In the genomic region with DNA sequence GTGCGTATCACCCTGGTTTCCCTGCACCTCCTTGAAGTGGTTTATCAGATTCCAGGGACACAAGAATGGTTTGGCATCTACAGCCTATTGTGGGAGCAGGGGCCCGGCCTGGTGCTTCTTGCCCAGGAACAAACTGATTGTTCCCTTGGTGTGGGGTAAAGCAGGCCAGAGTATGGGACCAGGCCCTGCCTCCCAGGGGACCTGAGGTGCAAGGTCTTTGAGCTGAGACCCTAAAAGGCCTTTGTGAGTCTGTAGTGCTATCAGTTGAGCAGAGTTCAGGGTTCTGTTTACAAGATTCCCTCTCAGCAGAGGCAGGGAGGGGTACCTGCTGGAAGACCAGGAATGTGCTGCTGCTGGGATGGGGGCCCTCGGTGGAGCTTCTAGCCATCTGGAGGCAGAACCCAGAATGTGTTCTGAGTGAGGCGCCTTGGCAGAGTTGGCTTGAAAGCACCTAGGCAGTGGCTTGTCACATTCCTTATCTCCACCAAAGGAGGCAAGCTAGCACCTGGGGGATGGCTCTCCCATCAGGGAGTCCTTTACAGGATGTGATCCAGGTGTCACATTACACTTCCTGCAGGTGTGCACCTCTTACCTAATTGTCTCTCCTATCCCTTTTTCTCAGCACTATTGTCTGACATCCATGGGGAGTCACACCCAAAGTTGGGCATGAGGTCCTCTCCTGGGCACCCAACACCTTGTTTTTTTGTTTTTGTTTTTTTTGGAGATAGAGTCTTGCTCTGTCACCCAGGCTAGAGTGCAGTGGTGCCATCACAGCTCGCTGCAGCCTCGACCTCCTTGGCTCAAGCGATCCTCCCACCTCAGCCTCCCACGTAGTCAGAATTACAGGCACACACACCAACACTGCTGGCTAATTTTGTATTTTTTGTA, we compare ENCODE assay signal across 1 cellular context.
TF ChIP-seq lines count a peak whose summit lies in the region.

No MANE protein-coding gene starts in this region.

TF ChIP-seq in IMR-90, 13 proteins besides CTCF, POLR2A, EP300 and RAD21:
- TF ChIP-seq MAFK (IDR thresholded peaks at IDR 0.05; ENCODE audit: low read depth, low read length) (no peak), MXI1 (IDR thresholded peaks at IDR 0.05; ENCODE audit: borderline replicate concordance, low read depth, low read length) (no peak), FOS (IDR thresholded peaks at IDR 0.05; ENCODE audit: low read depth, low read length) (no peak), NFE2L2 (IDR thresholded peaks at IDR 0.05; ENCODE audit: low read depth, low read length) (no peak), SMC3 (IDR thresholded peaks at IDR 0.05; ENCODE audit: low read depth, low read length) (no peak), CHD1 (IDR thresholded peaks at IDR 0.05; ENCODE audit: low read depth, low read length) (no peak), BHLHE40 (IDR thresholded peaks at IDR 0.05; ENCODE audit: low read depth, low read length) (no peak), RFX5 (IDR thresholded peaks at IDR 0.05; ENCODE audit: low read depth, low read length) (no peak), USF2 (IDR thresholded peaks at IDR 0.05; ENCODE audit: low read depth, low read length) (no peak), RCOR1 (IDR thresholded peaks at IDR 0.05; ENCODE audit: insufficient replicate concordance, low read length) (no peak), MAZ (IDR thresholded peaks at IDR 0.05; ENCODE audit: borderline replicate concordance, low read depth, low read length) (no peak)
- TF ChIP-seq, protein P1, sequence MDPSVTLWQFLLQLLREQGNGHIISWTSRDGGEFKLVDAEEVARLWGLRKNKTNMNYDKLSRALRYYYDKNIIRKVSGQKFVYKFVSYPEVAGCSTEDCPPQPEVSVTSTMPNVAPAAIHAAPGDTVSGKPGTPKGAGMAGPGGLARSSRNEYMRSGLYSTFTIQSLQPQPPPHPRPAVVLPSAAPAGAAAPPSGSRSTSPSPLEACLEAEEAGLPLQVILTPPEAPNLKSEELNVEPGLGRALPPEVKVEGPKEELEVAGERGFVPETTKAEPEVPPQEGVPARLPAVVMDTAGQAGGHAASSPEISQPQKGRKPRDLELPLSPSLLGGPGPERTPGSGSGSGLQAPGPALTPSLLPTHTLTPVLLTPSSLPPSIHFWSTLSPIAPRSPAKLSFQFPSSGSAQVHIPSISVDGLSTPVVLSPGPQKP (IDR thresholded peaks at IDR 0.05; ENCODE audit: borderline replicate concordance, low read depth, low read length) = no peak
